Comparison of ENCODE assay signal across 8 cellular contexts in the genomic region with DNA sequence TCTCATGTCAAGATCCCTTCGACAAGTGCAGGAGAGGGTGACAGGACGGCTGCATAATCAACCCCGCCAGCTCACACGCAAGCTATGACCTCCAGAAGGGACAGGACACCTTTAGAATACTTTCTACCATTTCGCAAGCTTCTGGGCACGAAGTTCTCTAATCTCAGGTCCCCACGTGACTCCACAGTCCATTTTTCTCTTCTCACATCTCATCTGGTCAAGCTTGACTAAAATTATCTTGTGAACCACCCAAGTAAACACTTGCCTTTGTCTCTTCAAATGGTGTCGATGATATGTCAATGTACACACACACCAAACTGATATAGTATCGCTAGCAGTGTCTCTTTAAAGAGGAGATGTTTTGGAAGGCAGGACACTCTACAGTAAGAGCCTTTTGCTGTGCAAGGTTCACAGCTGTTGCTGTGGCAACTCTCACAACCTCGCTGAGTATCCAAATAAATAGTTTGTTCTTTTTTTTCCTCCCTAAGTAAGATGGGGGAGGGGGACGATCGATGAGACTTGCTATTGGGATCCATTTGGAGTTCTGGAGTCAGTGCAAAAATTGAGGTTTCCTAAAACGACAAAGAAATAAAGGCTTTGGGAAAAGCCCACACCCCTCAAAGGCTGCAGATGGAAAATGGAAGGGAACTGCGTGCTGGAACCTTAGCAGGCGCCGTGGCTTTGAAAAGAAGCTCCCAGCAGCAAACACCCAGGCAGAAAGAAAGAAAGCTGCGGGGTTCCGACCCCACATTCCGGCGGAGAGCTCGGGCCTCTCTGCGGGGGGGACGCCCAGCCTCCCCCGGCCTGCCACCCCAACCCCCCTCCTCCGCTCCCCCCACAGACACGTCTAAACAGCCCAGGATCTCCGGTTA.
DNase-seq lines count a peak whose midpoint lies in the region; ATAC-seq and TF ChIP-seq lines count a peak whose summit lies in the region.

No MANE protein-coding gene starts in this region.

- H3K27ac ChIP-seq in caudate nucleus (ENCODE audit: low read depth, low read length) (peak overlapping the region; percentile 80), suprapubic skin (peak overlapping the region; percentile 64)

- ATAC-seq in HG02588 (IDR thresholded peaks at IDR 0.05; ENCODE audit: unreplicated experiment): no peak
- ATAC-seq in HG03520 (IDR thresholded peaks at IDR 0.05; ENCODE audit: unreplicated experiment): no peak
- ATAC-seq in HG03521 (IDR thresholded peaks at IDR 0.05; ENCODE audit: unreplicated experiment): no peak

- DNase-seq in NCI-H1092 (lab: John Stamatoyannopoulos, UW): peak; percentile 32
- peak in 29 of 61 donors; percentile 10 to 54 (median 25) for DNase-seq in caudate nucleus (lab: John Stamatoyannopoulos, UW)
- DNase-seq in kidney tubule cell (ENCODE audit: low spot score): peak; percentile 13
- peak in 1 of 2 donors; percentile 58 for DNase-seq in suprapubic skin (ENCODE audit: low spot score in 2 of 2)
- DNase-seq in stimulated activated CD4-positive, alpha-beta T cell treated with anti-CD3 and anti-CD28 coated beads, Interleukin-15, amount 100 ng/mL, for 24 hours: no peak

- peak overlapping the region; percentile 45 for H3K4me3 ChIP-seq in suprapubic skin

- 19% methylated on average over 27 of the region's 27 CpGs for WGBS in suprapubic skin

- peaks cover 15% of the 10 kb centered on the region for H3K27me3 ChIP-seq in suprapubic skin

- peaks cover 23% of the 10 kb centered on the region for H3K4me1 ChIP-seq in suprapubic skin

- no peak for TF ChIP-seq POLR2A in suprapubic skin (IDR thresholded peaks at IDR 0.05)

- TF ChIP-seq EP300 in suprapubic skin (IDR thresholded peaks at IDR 0.05): no peak

- no peak for TF ChIP-seq CTCF in suprapubic skin (IDR thresholded peaks at IDR 0.05)

- no peaks in the 10 kb centered on the region for H3K9me3 ChIP-seq in suprapubic skin

- H3K36me3 ChIP-seq in suprapubic skin: no peaks in the 10 kb centered on the region
